2 cellular contexts compared by ENCODE assay signal in the genomic region with DNA sequence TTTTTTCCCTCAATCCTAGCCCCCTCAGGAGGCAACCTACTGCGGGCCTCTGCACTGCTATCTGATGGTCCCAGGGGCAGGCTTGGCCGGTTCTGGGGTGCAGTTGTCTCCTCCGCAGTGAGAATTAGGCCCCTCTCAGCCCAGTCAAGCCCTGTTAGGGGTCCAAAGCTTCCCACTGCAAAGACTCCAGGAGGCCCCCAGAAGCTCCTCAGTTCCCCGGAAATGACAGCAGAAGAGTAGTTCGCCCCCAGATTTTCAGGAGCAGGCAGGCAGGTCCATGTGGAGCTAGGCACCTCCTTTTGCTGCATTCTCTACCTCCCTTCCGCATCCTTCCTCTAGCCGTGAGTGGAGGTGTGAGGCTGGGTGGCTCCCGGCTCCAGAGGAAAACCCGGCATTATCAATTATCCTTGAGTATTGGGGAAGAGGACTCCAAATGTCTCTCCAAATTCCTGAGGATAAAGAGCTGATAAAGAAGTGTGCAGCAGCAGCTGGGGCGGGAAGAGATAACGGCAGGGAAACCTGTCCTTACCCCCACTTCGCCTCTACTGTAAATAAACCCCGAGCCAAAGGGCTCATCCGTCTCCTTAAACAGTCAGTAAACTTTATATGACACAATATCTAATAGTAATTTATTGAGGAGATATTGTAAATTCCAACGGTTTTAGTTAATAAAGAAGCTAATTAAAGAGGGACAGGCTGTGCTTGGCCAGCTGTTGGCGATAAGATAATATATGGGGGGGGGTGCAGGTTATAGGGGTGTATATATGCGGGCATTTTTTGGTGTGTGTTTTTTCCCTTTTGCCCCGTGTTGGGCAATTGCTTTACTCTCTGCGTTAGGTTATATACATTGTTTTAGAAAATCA.
TF ChIP-seq lines count a peak whose summit lies in the region.

No MANE protein-coding gene starts in this region.

TF ChIP-seq in HCT116, 20 proteins besides CTCF, POLR2A, EP300 and RAD21:
- no peak for TF ChIP-seq CBX3 (IDR thresholded peaks at IDR 0.05; ENCODE audit: low read depth)
- TF ChIP-seq ELF1 (IDR thresholded peaks at IDR 0.05; ENCODE audit: borderline replicate concordance, low read depth), result no peak
- TF ChIP-seq EZH2 (IDR thresholded peaks at IDR 0.05), result no peak
- TF ChIP-seq SRF (IDR thresholded peaks at IDR 0.05; ENCODE audit: low read depth), result no peak
- TF ChIP-seq EZH2phosphoT487 (IDR thresholded peaks at IDR 0.05; ENCODE audit: borderline replicate concordance), result no peak
- TF ChIP-seq TCF7L2 (IDR thresholded peaks at IDR 0.05; ENCODE audit: borderline replicate concordance, extremely low read depth, insufficient read depth, insufficient read length), result no peak

TF ChIP-seq in GM12878, 131 proteins besides CTCF, POLR2A, EP300 and RAD21:
- TF ChIP-seq EZH2 (IDR thresholded peaks at IDR 0.05; ENCODE audit: borderline replicate concordance, control insufficient read depth, low read depth, low read length), result 0 out of 2 replicates have a peak, but pooled peaks have one; percentile 21
- TF ChIP-seq, protein P1, sequence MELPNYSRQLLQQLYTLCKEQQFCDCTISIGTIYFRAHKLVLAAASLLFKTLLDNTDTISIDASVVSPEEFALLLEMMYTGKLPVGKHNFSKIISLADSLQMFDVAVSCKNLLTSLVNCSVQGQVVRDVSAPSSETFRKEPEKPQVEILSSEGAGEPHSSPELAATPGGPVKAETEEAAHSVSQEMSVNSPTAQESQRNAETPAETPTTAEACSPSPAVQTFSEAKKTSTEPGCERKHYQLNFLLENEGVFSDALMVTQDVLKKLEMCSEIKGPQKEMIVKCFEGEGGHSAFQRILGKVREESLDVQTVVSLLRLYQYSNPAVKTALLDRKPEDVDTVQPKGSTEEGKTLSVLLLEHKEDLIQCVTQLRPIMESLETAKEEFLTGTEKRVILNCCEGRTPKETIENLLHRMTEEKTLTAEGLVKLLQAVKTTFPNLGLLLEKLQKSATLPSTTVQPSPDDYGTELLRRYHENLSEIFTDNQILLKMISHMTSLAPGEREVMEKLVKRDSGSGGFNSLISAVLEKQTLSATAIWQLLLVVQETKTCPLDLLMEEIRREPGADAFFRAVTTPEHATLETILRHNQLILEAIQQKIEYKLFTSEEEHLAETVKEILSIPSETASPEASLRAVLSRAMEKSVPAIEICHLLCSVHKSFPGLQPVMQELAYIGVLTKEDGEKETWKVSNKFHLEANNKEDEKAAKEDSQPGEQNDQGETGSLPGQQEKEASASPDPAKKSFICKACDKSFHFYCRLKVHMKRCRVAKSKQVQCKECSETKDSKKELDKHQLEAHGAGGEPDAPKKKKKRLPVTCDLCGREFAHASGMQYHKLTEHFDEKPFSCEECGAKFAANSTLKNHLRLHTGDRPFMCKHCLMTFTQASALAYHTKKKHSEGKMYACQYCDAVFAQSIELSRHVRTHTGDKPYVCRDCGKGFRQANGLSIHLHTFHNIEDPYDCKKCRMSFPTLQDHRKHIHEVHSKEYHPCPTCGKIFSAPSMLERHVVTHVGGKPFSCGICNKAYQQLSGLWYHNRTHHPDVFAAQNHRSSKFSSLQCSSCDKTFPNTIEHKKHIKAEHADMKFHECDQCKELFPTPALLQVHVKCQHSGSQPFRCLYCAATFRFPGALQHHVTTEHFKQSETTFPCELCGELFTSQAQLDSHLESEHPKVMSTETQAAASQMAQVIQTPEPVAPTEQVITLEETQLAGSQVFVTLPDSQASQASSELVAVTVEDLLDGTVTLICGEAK (IDR thresholded peaks at IDR 0.05; ENCODE audit: borderline replicate concordance), result no peak
